ENCODE assay signal across 9 cellular contexts in genomic region chr1:234893725-234894630, GRCh38.
A peak's percentile ranks its signal among the peaks of the same experiment; 100 is the strongest.
DNase-seq lines count a peak whose midpoint lies in the region; ATAC-seq, FAIRE-seq and TF ChIP-seq lines count a peak whose summit lies in the region.
"Had no signal": no experiment of that assay in that cellular context is flagged by ENCODE, and none has a peak within 500 bp of the region (broad histone marks: within the 10 kb centered on the region; RNA-seq: fewer than 3 reads in every experiment).

No MANE protein-coding gene starts in this region.

- H3K4me3 ChIP-seq in Jurkat, Clone E6-1 (ENCODE audit: low read length), result no peak overlapping the region
- no peak overlapping the region for H3K4me3 ChIP-seq in HepG2 (replicated peaks in 1 of 3; ENCODE audit: insufficient read depth in 1 of 3, low read depth in 2 of 3, low read length in 3 of 3)
- H3K4me3 ChIP-seq in CD4-positive, alpha-beta memory T cell (ENCODE audit: low read length in 2 of 2), result no peak overlapping the region

- H3K27me3 ChIP-seq in HepG2 (ENCODE audit: control insufficient read depth in 1 of 2, insufficient read depth in 2 of 2, low read length in 2 of 2), result no peaks in the 10 kb centered on the region
- H3K27me3 ChIP-seq in CD4-positive, alpha-beta memory T cell (ENCODE audit: insufficient read depth, low read length), result no peaks in the 10 kb centered on the region

- H3K4me2 ChIP-seq in HepG2 (ENCODE audit: low read depth, low read length), result peak overlapping the region; percentile 9; the same call in 1 of the 2 replicates

- no peak overlapping the region for H3K4me3 Mint-ChIP-seq in activated CD4-positive, alpha-beta memory T cell treated with anti-CD3 and anti-CD28 coated beads, Interleukin-2, amount 10 ng/mL, durations not matched to agents 7 days and 5 days
- H3K4me3 Mint-ChIP-seq in CD4-positive, alpha-beta memory T cell, result peak overlapping the region in 2 of 8 donors; percentile 9 to 20
- H3K4me3 Mint-ChIP-seq: central memory CD8-positive, alpha-beta T cell had no signal

- in situ Hi-C loops in Caki2 (cut with HindIII; ENCODE audit: low pct_unique_long_range_greater_than_20kb, low sequenced_read_pairs), result no loop called here
- in situ Hi-C loops in HepG2 (cut with HindIII; ENCODE audit: extremely low pct_ligation_motif_present, low pct_unique_long_range_greater_than_20kb), result loop anchor here (10.0 kb wide), 1 partner anchor 191 kb away; no protein-coding TSS in a partner anchor

- POLR2A ChIA-PET in activated CD4-positive, alpha-beta memory T cell treated with anti-CD3 and anti-CD28 coated beads, Interleukin-2, amount 10 ng/mL, durations not matched to agents 7 days and 5 days (lab: Charles Lee), result interaction anchor here (1.2 to 1.6 kb wide), 2 partner anchors 33 to 282 kb away, joined by 3 read pairs; no protein-coding TSS in a partner anchor
- POLR2A ChIA-PET in HepG2 (lab: Yijun Ruan, JAX), result interaction anchor here (1.0 to 4.4 kb wide), 5 partner anchors 18 to 281 kb away, joined by 3 to 27 read pairs (median 6); no protein-coding TSS in a partner anchor
- POLR2A ChIA-PET in CD4-positive, alpha-beta memory T cell (lab: Charles Lee; ENCODE audit: partially characterized antibody), result interaction anchor here (1.1 to 1.9 kb wide), 3 partner anchors 118 to 285 kb away, joined by 3 to 4 read pairs (median 4); partner anchors contain the start of gene IRF2BP2

- 71% methylated on average over 10 of the region's 11 CpGs for WGBS in HepG2 (ENCODE audit: low lambda C conversion rate)

- FAIRE-seq in HepG2 (lab: Jason Lieb, UNC), result peak; percentile 42
- no peak for FAIRE-seq in urothelium cell line (lab: Jason Lieb, UNC)

- intact Hi-C loops in HepG2 (cut with micrococcal nuclease; ENCODE audit: unreplicated experiment), result no loop called here
- intact Hi-C loops in CD4-positive, alpha-beta memory T cell (cut with micrococcal nuclease), result no loop called here

- no peaks in the 10 kb centered on the region for H3K36me3 ChIP-seq in HepG2 (replicated peaks in 1 of 2; ENCODE audit: control insufficient read depth in 1 of 2, insufficient read depth in 2 of 2, low read length in 2 of 2)
- H3K36me3 ChIP-seq in CD4-positive, alpha-beta memory T cell (ENCODE audit: insufficient read depth, low read length), result no peaks in the 10 kb centered on the region

- TF ChIP-seq EP300 in HepG2 (IDR thresholded peaks at IDR 0.05; ENCODE audit: low read depth in 2 of 2, low read length in 2 of 2) (no peak; a peak in 1 of 4 replicates), HepG2 (CRISPR knock-in tag; IDR thresholded peaks at IDR 0.05; ENCODE audit: borderline replicate concordance) (no peak)

- CTCF ChIA-PET in activated CD4-positive, alpha-beta memory T cell treated with anti-CD3 and anti-CD28 coated beads, Interleukin-2, amount 10 ng/mL, durations not matched to agents 7 days and 5 days (lab: Charles Lee), result interaction anchor here (1.4 to 1.6 kb wide), 2 partner anchors 32 to 49 kb away, joined by 4 to 6 read pairs; no protein-coding TSS in a partner anchor
- CTCF ChIA-PET in HepG2 (lab: Yijun Ruan, JAX; ENCODE audit: low intra/inter-chr PET ratio, low total read pairs), result no interaction called here
- CTCF ChIA-PET in CD4-positive, alpha-beta memory T cell (lab: Charles Lee; ENCODE audit: partially characterized antibody), result no interaction called here

- H3K36me3 Mint-ChIP-seq in activated CD4-positive, alpha-beta memory T cell treated with anti-CD3 and anti-CD28 coated beads, Interleukin-2, amount 10 ng/mL, durations not matched to agents 7 days and 5 days (ENCODE audit: low read depth), result no peaks in the 10 kb centered on the region
- H3K36me3 Mint-ChIP-seq in CD4-positive, alpha-beta memory T cell, result no peaks in the 10 kb centered on the region

- H3K9me3 ChIP-seq in HepG2 (ENCODE audit: low read length), result no peaks in the 10 kb centered on the region
- H3K9me3 ChIP-seq in CD4-positive, alpha-beta memory T cell (ENCODE audit: control insufficient read depth in 1 of 2, low read length in 2 of 2), result no peaks in the 10 kb centered on the region

- H3K27ac ChIP-seq in HepG2 (ENCODE audit: extremely low read length, insufficient read depth, low read length), result no peak overlapping the region
- H3K27ac ChIP-seq in CD4-positive, alpha-beta memory T cell (ENCODE audit: low read depth, low read length), result no peak overlapping the region

- ATAC-seq in HepG2, result no peak

- H3K27me3 Mint-ChIP-seq in activated CD4-positive, alpha-beta memory T cell treated with anti-CD3 and anti-CD28 coated beads, Interleukin-2, amount 10 ng/mL, durations not matched to agents 7 days and 5 days, result no peaks in the 10 kb centered on the region
- no peaks in the 10 kb centered on the region for H3K27me3 Mint-ChIP-seq in CD4-positive, alpha-beta memory T cell
- H3K27me3 Mint-ChIP-seq: central memory CD8-positive, alpha-beta T cell had no signal

- no peak overlapping the region for H3K9ac ChIP-seq in HepG2 (ENCODE audit: insufficient read depth, low read depth, low read length)

- no peaks in the 10 kb centered on the region for H3K9me3 Mint-ChIP-seq in activated CD4-positive, alpha-beta memory T cell treated with anti-CD3 and anti-CD28 coated beads, Interleukin-2, amount 10 ng/mL, durations not matched to agents 7 days and 5 days
- H3K9me3 Mint-ChIP-seq in CD4-positive, alpha-beta memory T cell, result no peaks in the 10 kb centered on the region
- H3K9me3 Mint-ChIP-seq: central memory CD8-positive, alpha-beta T cell had no signal

- H3K27ac Mint-ChIP-seq in activated CD4-positive, alpha-beta memory T cell treated with anti-CD3 and anti-CD28 coated beads, Interleukin-2, amount 10 ng/mL, durations not matched to agents 7 days and 5 days, result no peak overlapping the region
- peak overlapping the region in 3 of 7 donors; percentile 13 to 77 (median 74) for H3K27ac Mint-ChIP-seq in CD4-positive, alpha-beta memory T cell

- DNase-seq in Caki2 (ENCODE audit: low read depth), result peak; percentile 49
- peak; percentile 67 for DNase-seq in Jurkat, Clone E6-1 (ENCODE audit: low read depth, low spot score)
- DNase-seq in activated CD4-positive, alpha-beta memory T cell treated with anti-CD3 and anti-CD28 coated beads, Interleukin-2, amount 10 ng/mL, durations not matched to agents 7 days and 5 days, result peak; percentile 41
- peak; percentile 20 for DNase-seq in HepG2 (ENCODE audit: low spot score)
- peak; percentile 55 for DNase-seq in urothelium cell line (ENCODE audit: low spot score)
- no peak for DNase-seq in CD4-positive, alpha-beta memory T cell
- no peak for DNase-seq in AML-193 (lab: John Stamatoyannopoulos, UW)
- no peak for DNase-seq in cerebellar cortex (ENCODE audit: low spot score)

- no peak for TF ChIP-seq RAD21 in HepG2 (CRISPR knock-in tag; IDR thresholded peaks at IDR 0.05)

- H3K4me1 ChIP-seq in HepG2 (ENCODE audit: insufficient read depth, low read length), result peaks cover 52% of the 10 kb centered on the region
- H3K4me1 ChIP-seq in CD4-positive, alpha-beta memory T cell (ENCODE audit: insufficient read depth, low read length), result peaks cover 12% of the 10 kb centered on the region

- H3K79me2 ChIP-seq in HepG2 (ENCODE audit: insufficient read depth, low read length), result no peaks in the 10 kb centered on the region

- no peaks in the 10 kb centered on the region for H4K20me1 ChIP-seq in HepG2 (ENCODE audit: insufficient read depth, low read length)

- H3K4me1 Mint-ChIP-seq in activated CD4-positive, alpha-beta memory T cell treated with anti-CD3 and anti-CD28 coated beads, Interleukin-2, amount 10 ng/mL, durations not matched to agents 7 days and 5 days, result peaks cover 42% of the 10 kb centered on the region
- peaks cover 9 to 28% (median 19%) of the 10 kb centered on the region in 4 donors for H3K4me1 Mint-ChIP-seq in CD4-positive, alpha-beta memory T cell

- TF ChIP-seq POLR2A in HepG2 (IDR thresholded peaks at IDR 0.05; ENCODE audit: insufficient read depth in 1 of 2, low read depth in 2 of 2, low read length in 2 of 2), result no peak

- no peak overlapping the region for H2AFZ ChIP-seq in HepG2 (ENCODE audit: low read length)

- no TSS peak for BruUV-seq in HepG2 (replicated peaks; lab: Mats Ljungman, UMichigan)

- TF ChIP-seq CTCF in HepG2 (CRISPR knock-in tag; IDR thresholded peaks at IDR 0.05), result no peak

TF ChIP-seq in HepG2, 621 proteins besides CTCF, POLR2A, EP300 and RAD21 (continues in another document):
- TF ChIP-seq ZFP1 (CRISPR knock-in tag; IDR thresholded peaks at IDR 0.05) (no peak), FOXA1 (IDR thresholded peaks at IDR 0.05) (no peak), FOXA1 (CRISPR knock-in tag; IDR thresholded peaks at IDR 0.05) (0 out of 2 replicates have a peak, but pooled peaks have one; percentile 8), GABPA (IDR thresholded peaks at IDR 0.05; ENCODE audit: low read depth, low read length) (no peak), GABPA (CRISPR knock-in tag; IDR thresholded peaks at IDR 0.05; ENCODE audit: low read depth) (no peak), FOSL2 (CRISPR knock-in tag; IDR thresholded peaks at IDR 0.05) (0 out of 2 replicates have a peak, but pooled peaks have one; percentile 24), ZNF331 (CRISPR knock-in tag; IDR thresholded peaks at IDR 0.05) (peak; percentile 47; the same call in 1 of the 2 replicates), SOX6 (IDR thresholded peaks at IDR 0.05) (no peak), SOX6 (CRISPR knock-in tag; IDR thresholded peaks at IDR 0.05) (0 out of 2 replicates have a peak, but pooled peaks have one; percentile 11), ZNF180 (CRISPR knock-in tag; IDR thresholded peaks at IDR 0.05; ENCODE audit: borderline replicate concordance, low read depth) (no peak)

Comparison
In these comparisons a context has a peak if more than half of its experiments do, and no peak if none do; other contexts are left out.
1. DNase-seq: peak in Caki2 (single experiment), Jurkat, Clone E6-1 (single experiment), activated CD4-positive, alpha-beta memory T cell treated with anti-CD3 and anti-CD28 coated beads, Interleukin-2, amount 10 ng/mL, durations not matched to agents 7 days and 5 days (single experiment), HepG2 (single experiment) and urothelium cell line (single experiment); none in CD4-positive, alpha-beta memory T cell (0 of 5), AML-193 (0 of 2) and cerebellar cortex (single experiment).